In genomic region chr10:127408733-127409132, GRCh38 we compare ENCODE assay signal across 14 cellular contexts.
"Had no signal": no experiment of that assay in that cellular context is flagged by ENCODE, and none has a peak within 500 bp of the region (broad histone marks: within the 10 kb centered on the region; RNA-seq: fewer than 3 reads in every experiment).

No MANE protein-coding gene starts in this region.

- H3K27me3 ChIP-seq: adrenal gland, esophagus muscularis mucosa, neutrophil, thyroid gland had no signal

- ATAC-seq: activated CD4-positive, alpha-beta T cell treated with anti-CD3 and anti-CD28 coated beads for 36 hours; activated CD8-positive, alpha-beta memory T cell treated with anti-CD3 and anti-CD28 coated beads, Interleukin-2, amount 10 ng/mL, durations not matched to agents 7 days and 5 days; left lobe of liver; naive thymus-derived CD8-positive, alpha-beta T cell; stimulated activated memory B cell treated with anti-CD40 and anti-IgM and Interleukin-4, amounts not matched to agents 10 μg/mL and 1 μg/mL and 100 μg/mL, for 72 hours; T-helper 17 cell had no signal

- H3K36me3 Mint-ChIP-seq: activated CD4-positive, alpha-beta memory T cell treated with anti-CD3 and anti-CD28 coated beads for 36 hours; activated CD8-positive, alpha-beta memory T cell treated with anti-CD3 and anti-CD28 coated beads, Interleukin-2, amount 10 ng/mL, durations not matched to agents 7 days and 5 days; naive thymus-derived CD8-positive, alpha-beta T cell; stimulated activated memory B cell treated with anti-CD40 and anti-IgM and Interleukin-4, amounts not matched to agents 10 μg/mL and 1 μg/mL and 100 μg/mL, for 72 hours had no signal

- H3K27me3 Mint-ChIP-seq: activated CD4-positive, alpha-beta memory T cell treated with anti-CD3 and anti-CD28 coated beads for 36 hours; activated CD4-positive, alpha-beta T cell treated with anti-CD3 and anti-CD28 coated beads for 36 hours; activated CD8-positive, alpha-beta memory T cell treated with anti-CD3 and anti-CD28 coated beads, Interleukin-2, amount 10 ng/mL, durations not matched to agents 7 days and 5 days; activated T-cell treated with anti-CD3 and anti-CD28 coated beads, Interleukin-2, amount 50 U/mL, for 24 hours; naive thymus-derived CD8-positive, alpha-beta T cell; stimulated activated memory B cell treated with anti-CD40 and anti-IgM and Interleukin-4, amounts not matched to agents 10 μg/mL and 1 μg/mL and 100 μg/mL, for 72 hours; T-helper 17 cell had no signal

- H3K27ac ChIP-seq: adrenal gland, neutrophil, thyroid gland had no signal

- H3K9me3 Mint-ChIP-seq: activated CD4-positive, alpha-beta memory T cell treated with anti-CD3 and anti-CD28 coated beads for 36 hours; activated T-cell treated with anti-CD3 and anti-CD28 coated beads, Interleukin-2, amount 50 U/mL, for 24 hours; naive thymus-derived CD8-positive, alpha-beta T cell had no signal

- H3K36me3 ChIP-seq: adrenal gland, neutrophil had no signal

- H3K4me1 Mint-ChIP-seq: activated CD4-positive, alpha-beta T cell treated with anti-CD3 and anti-CD28 coated beads for 36 hours; activated CD8-positive, alpha-beta memory T cell treated with anti-CD3 and anti-CD28 coated beads, Interleukin-2, amount 10 ng/mL, durations not matched to agents 7 days and 5 days; naive thymus-derived CD8-positive, alpha-beta T cell; stimulated activated memory B cell treated with anti-CD40 and anti-IgM and Interleukin-4, amounts not matched to agents 10 μg/mL and 1 μg/mL and 100 μg/mL, for 72 hours; T-helper 17 cell had no signal

- H3K9me3 ChIP-seq: adrenal gland, esophagus muscularis mucosa, neutrophil, thyroid gland had no signal

- H3K27ac Mint-ChIP-seq: activated CD4-positive, alpha-beta memory T cell treated with anti-CD3 and anti-CD28 coated beads for 36 hours; activated CD4-positive, alpha-beta T cell treated with anti-CD3 and anti-CD28 coated beads for 36 hours; activated CD8-positive, alpha-beta memory T cell treated with anti-CD3 and anti-CD28 coated beads, Interleukin-2, amount 10 ng/mL, durations not matched to agents 7 days and 5 days; activated T-cell treated with anti-CD3 and anti-CD28 coated beads, Interleukin-2, amount 50 U/mL, for 24 hours; naive thymus-derived CD8-positive, alpha-beta T cell; stimulated activated memory B cell treated with anti-CD40 and anti-IgM and Interleukin-4, amounts not matched to agents 10 μg/mL and 1 μg/mL and 100 μg/mL, for 72 hours; T-helper 17 cell had no signal

- H3K4me1 ChIP-seq: adrenal gland, thyroid gland had no signal

- H3K4me3 Mint-ChIP-seq: activated CD4-positive, alpha-beta memory T cell treated with anti-CD3 and anti-CD28 coated beads for 36 hours; activated CD4-positive, alpha-beta T cell treated with anti-CD3 and anti-CD28 coated beads for 36 hours; activated CD8-positive, alpha-beta memory T cell treated with anti-CD3 and anti-CD28 coated beads, Interleukin-2, amount 10 ng/mL, durations not matched to agents 7 days and 5 days; activated T-cell treated with anti-CD3 and anti-CD28 coated beads, Interleukin-2, amount 50 U/mL, for 24 hours; naive thymus-derived CD8-positive, alpha-beta T cell; stimulated activated memory B cell treated with anti-CD40 and anti-IgM and Interleukin-4, amounts not matched to agents 10 μg/mL and 1 μg/mL and 100 μg/mL, for 72 hours; T-helper 17 cell had no signal

- DNase-seq: activated CD4-positive, alpha-beta memory T cell treated with anti-CD3 and anti-CD28 coated beads for 36 hours; activated CD4-positive, alpha-beta T cell treated with anti-CD3 and anti-CD28 coated beads for 36 hours; activated CD8-positive, alpha-beta memory T cell treated with anti-CD3 and anti-CD28 coated beads, Interleukin-2, amount 10 ng/mL, durations not matched to agents 7 days and 5 days; activated naive CD4-positive, alpha-beta T cell treated with anti-CD3 and anti-CD28 coated beads, Interleukin-2, amount 50 U/mL, for 16 hours; activated T-cell treated with anti-CD3 and anti-CD28 coated beads, Interleukin-2, amount 50 U/mL, for 24 hours; adrenal gland; naive thymus-derived CD8-positive, alpha-beta T cell; retina; T-helper 17 cell; thyroid gland had no signal

- H3K4me3 ChIP-seq: adrenal gland, esophagus muscularis mucosa, thyroid gland had no signal
